Comparison of ENCODE assay signal across 1 cellular context in the genomic region with DNA sequence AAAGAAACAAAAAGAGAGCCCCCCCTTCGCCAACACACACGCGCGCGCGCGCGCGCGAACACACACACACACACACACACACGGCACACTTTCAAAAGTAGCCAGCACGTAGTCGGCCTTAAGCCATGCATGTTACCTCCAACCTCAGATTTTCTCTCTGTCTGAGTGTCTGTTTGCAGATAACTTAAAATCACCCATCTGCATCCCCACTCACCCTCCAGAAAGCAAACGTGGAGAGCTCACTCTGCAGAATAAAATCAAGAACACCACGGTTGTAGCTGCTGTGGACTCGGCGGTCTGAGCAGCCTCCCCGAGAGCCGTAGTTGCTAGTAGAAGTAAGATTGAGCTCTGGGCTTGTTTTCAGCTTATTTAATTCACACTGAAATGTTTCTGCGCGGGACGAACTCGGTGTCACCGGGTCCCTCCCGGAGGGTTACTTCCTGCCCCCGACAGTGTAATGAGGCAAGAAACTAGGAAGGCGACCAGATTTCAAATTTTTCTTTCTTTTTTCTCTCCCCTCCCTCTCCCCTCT.
A peak's percentile ranks its signal among the peaks of the same experiment; 100 is the strongest.
TF ChIP-seq lines count a peak whose summit lies in the region.

No MANE protein-coding gene starts in this region.

TF ChIP-seq in GM23338, 12 proteins besides CTCF, POLR2A, EP300 and RAD21 (continued from another document):
- TF ChIP-seq, protein P1, sequence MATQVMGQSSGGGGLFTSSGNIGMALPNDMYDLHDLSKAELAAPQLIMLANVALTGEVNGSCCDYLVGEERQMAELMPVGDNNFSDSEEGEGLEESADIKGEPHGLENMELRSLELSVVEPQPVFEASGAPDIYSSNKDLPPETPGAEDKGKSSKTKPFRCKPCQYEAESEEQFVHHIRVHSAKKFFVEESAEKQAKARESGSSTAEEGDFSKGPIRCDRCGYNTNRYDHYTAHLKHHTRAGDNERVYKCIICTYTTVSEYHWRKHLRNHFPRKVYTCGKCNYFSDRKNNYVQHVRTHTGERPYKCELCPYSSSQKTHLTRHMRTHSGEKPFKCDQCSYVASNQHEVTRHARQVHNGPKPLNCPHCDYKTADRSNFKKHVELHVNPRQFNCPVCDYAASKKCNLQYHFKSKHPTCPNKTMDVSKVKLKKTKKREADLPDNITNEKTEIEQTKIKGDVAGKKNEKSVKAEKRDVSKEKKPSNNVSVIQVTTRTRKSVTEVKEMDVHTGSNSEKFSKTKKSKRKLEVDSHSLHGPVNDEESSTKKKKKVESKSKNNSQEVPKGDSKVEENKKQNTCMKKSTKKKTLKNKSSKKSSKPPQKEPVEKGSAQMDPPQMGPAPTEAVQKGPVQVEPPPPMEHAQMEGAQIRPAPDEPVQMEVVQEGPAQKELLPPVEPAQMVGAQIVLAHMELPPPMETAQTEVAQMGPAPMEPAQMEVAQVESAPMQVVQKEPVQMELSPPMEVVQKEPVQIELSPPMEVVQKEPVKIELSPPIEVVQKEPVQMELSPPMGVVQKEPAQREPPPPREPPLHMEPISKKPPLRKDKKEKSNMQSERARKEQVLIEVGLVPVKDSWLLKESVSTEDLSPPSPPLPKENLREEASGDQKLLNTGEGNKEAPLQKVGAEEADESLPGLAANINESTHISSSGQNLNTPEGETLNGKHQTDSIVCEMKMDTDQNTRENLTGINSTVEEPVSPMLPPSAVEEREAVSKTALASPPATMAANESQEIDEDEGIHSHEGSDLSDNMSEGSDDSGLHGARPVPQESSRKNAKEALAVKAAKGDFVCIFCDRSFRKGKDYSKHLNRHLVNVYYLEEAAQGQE (IDR thresholded peaks at IDR 0.05; ENCODE audit: unreplicated experiment), result no peak
- TF ChIP-seq CREB1 (CRISPR knock-in tag; IDR thresholded peaks at IDR 0.05; ENCODE audit: low read depth), result no peak
- TF ChIP-seq STAT1 (IDR thresholded peaks at IDR 0.05; ENCODE audit: unreplicated experiment), result no peak
- no peak for TF ChIP-seq ZNF114 (CRISPR knock-in tag; IDR thresholded peaks at IDR 0.05)
- peak; percentile 89 for TF ChIP-seq EZH2phosphoT487 (IDR thresholded peaks at IDR 0.05; ENCODE audit: unreplicated experiment)
- peak; percentile 72 for TF ChIP-seq EZH2 (IDR thresholded peaks at IDR 0.05; ENCODE audit: low read depth, unreplicated experiment)
TF ChIP-seq in GM23338: peak in this region for 2.
